In the genomic region with DNA sequence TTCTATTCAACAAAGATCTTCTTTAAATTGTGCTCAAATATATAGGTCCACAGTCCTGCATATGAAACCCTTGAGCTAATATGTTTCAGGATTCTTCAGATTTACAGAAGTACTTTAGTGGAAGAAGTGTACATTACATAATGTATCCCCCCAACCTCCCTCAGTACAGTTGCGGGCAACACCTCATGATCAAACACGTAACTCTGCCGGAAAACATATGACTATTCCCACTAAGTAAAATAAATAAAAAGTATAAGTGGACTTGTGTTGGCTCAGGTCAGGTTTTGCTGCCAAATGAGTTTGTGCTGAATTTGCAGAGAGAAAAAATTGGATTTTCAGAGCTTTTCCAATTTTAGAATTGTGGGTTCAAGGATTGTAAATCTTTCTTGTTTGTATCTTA, we compare ENCODE assay signal across 28 cellular contexts.
"Had no signal": no experiment of that assay in that cellular context is flagged by ENCODE, and none has a peak within 500 bp of the region (broad histone marks: within the 10 kb centered on the region; RNA-seq: fewer than 3 reads in every experiment).

No MANE protein-coding gene starts in this region.

- FAIRE-seq: urothelium cell line had no signal

- H3K27me3 ChIP-seq: left lung, pancreas, stomach, testis, tibial artery, upper lobe of right lung had no signal

- H3K9me3 ChIP-seq: left lung, lower lobe of right lung, pancreas, prostate gland, stomach, testis, tibial artery, upper lobe of right lung had no signal

- H3K36me3 Mint-ChIP-seq: naive thymus-derived CD8-positive, alpha-beta T cell; stimulated activated naive B cell treated with anti-CD40 and anti-IgM and Interleukin-4, amounts not matched to agents 10 μg/mL and 1 μg/mL and 100 μg/mL, for 72 hours had no signal

- H3K27ac ChIP-seq: left lung, lower lobe of right lung, pancreas, prostate gland, skin epidermis, stomach, testis, tibial artery, upper lobe of right lung had no signal

- H3K9me3 Mint-ChIP-seq: naive thymus-derived CD8-positive, alpha-beta T cell; neural crest cell; stimulated activated naive B cell treated with anti-CD40 and anti-IgM and Interleukin-4, amounts not matched to agents 10 μg/mL and 1 μg/mL and 100 μg/mL, for 72 hours had no signal

- H3K27ac Mint-ChIP-seq: naive thymus-derived CD8-positive, alpha-beta T cell; nephron; stimulated activated naive B cell treated with anti-CD40 and anti-IgM and Interleukin-4, amounts not matched to agents 10 μg/mL and 1 μg/mL and 100 μg/mL, for 72 hours had no signal

- H3K4me1 ChIP-seq: left lung, lower lobe of right lung, pancreas, prostate gland, stomach, testis, tibial artery, upper lobe of right lung had no signal

- H3K4me1 Mint-ChIP-seq: naive thymus-derived CD8-positive, alpha-beta T cell; nephron; neural crest cell; stimulated activated naive B cell treated with anti-CD40 and anti-IgM and Interleukin-4, amounts not matched to agents 10 μg/mL and 1 μg/mL and 100 μg/mL, for 72 hours had no signal

- DNase-seq: kidney; left colon; left lung; lower lobe of right lung; mammary epithelial cell; mesenchymal stem cell; naive thymus-derived CD8-positive, alpha-beta T cell; nucleus accumbens; pancreas; posterior cingulate gyrus; retina; right cardiac atrium; stimulated activated CD4-positive, alpha-beta T cell treated with anti-CD3 and anti-CD28 coated beads, Interleukin-12 subunit alpha, Interleukin-12 subunit beta, amount 100 ng/mL, for 4 hours; stimulated activated CD4-positive, alpha-beta T cell treated with anti-CD3 and anti-CD28 coated beads, Interleukin-15, amount 100 ng/mL, for 24 hours; stimulated activated CD4-positive, alpha-beta T cell treated with anti-CD3 and anti-CD28 coated beads, Interleukin-2, amount 100 ng/mL, for 24 hours; stimulated activated CD4-positive, alpha-beta T cell treated with anti-CD3 and anti-CD28 coated beads, Interleukin-4, amount 100 ng/mL, for 1 hour; stimulated activated naive B cell treated with anti-CD40 and anti-IgM and Interleukin-4, amounts not matched to agents 10 μg/mL and 1 μg/mL and 100 μg/mL, for 72 hours; stimulated activated naive CD8-positive, alpha-beta T cell treated with anti-CD3 and anti-CD28 coated beads, Interleukin-15, Interleukin-2, amounts not matched to agents 100 U/mL and 50 U/mL, for 24 hours; stomach; testis; tibial artery; trophoblast cell; upper lobe of right lung had no signal

- H3K4me3 ChIP-seq: left lung, lower lobe of right lung, pancreas, prostate gland, skin epidermis, stomach, testis, tibial artery, upper lobe of right lung had no signal

- H3K4me3 Mint-ChIP-seq: naive thymus-derived CD8-positive, alpha-beta T cell; nephron; neural crest cell; stimulated activated naive B cell treated with anti-CD40 and anti-IgM and Interleukin-4, amounts not matched to agents 10 μg/mL and 1 μg/mL and 100 μg/mL, for 72 hours had no signal

- H3K36me3 ChIP-seq: left lung, lower lobe of right lung, pancreas, prostate gland, stomach, tibial artery, upper lobe of right lung had no signal
